Comparison of ENCODE assay signal across 17 cellular contexts in genomic region chr1:77459881-77460280, GRCh38.
A peak's percentile ranks its signal among the peaks of the same experiment; 100 is the strongest.
DNase-seq lines count a peak whose midpoint lies in the region; ATAC-seq and TF ChIP-seq lines count a peak whose summit lies in the region.
"Had no signal": no experiment of that assay in that cellular context is flagged by ENCODE, and none has a peak within 500 bp of the region (broad histone marks: within the 10 kb centered on the region; RNA-seq: fewer than 3 reads in every experiment).

No MANE protein-coding gene starts in this region.

- no peak overlapping the region for H2AK9ac ChIP-seq in IMR-90 (replicated peaks; ENCODE audit: low read depth, low read length, poor library complexity)

- H2BK5ac ChIP-seq in IMR-90 (ENCODE audit: low read depth, low read length, poor library complexity, severe bottlenecking) = peak overlapping the region; percentile 84

- H2BK15ac ChIP-seq in IMR-90 (ENCODE audit: low read depth, low read length) = no peak overlapping the region

- H3K14ac ChIP-seq in IMR-90 (replicated peaks; ENCODE audit: low read depth, low read length) = peak overlapping the region; percentile 27; the same call in 1 of the 2 replicates

- H3K4me1 ChIP-seq in A673 (ENCODE audit: insufficient read depth, low read length, poor library complexity, severe bottlenecking) (no peaks in the 10 kb centered on the region), IMR-90 (ENCODE audit: control insufficient read depth, insufficient read depth, low read length) (peaks cover 6% of the 10 kb centered on the region; the same call in 1 of the 2 replicates)

- TF ChIP-seq RAD21 in IMR-90 (IDR thresholded peaks at IDR 0.05; ENCODE audit: low read length) = no peak

- TF ChIP-seq POLR2A in IMR-90 (IDR thresholded peaks at IDR 0.05; ENCODE audit: low read depth, low read length) = no peak

- in situ Hi-C loops in IMR-90 (cut with MboI; ENCODE audit: low sequenced_read_pairs) = no loop called here
- in situ Hi-C loops in KBM-7 (cut with MboI; ENCODE audit: low pct_unique_long_range_greater_than_20kb, low sequenced_read_pairs) = no loop called here

- H3K9ac ChIP-seq in IMR-90 (ENCODE audit: low read depth, low read length) = no peak overlapping the region

- BruUV-seq in A673 (replicated peaks; lab: Mats Ljungman, UMichigan) (no TSS peak), IMR-90 (replicated peaks; lab: Mats Ljungman, UMichigan) (no TSS peak)

- no peaks in the 10 kb centered on the region for H4K20me1 ChIP-seq in IMR-90 (ENCODE audit: insufficient read depth, low read length)

- H3K4ac ChIP-seq in IMR-90 (ENCODE audit: low read depth, low read length) = peak overlapping the region; percentile 8; the same call in 1 of the 2 replicates

- intact Hi-C loops in A673 (cut with micrococcal nuclease; ENCODE audit: unreplicated experiment) = no loop called here
- intact Hi-C loops in IMR-90 (cut with micrococcal nuclease) = no loop called here

- peak; percentile 60 for ATAC-seq in IMR-90 (ENCODE audit: low read depth)
- ATAC-seq: HCT116 had no signal

- CTCF ChIA-PET in A673 (lab: Charles Lee) = no interaction called here
- CTCF ChIA-PET in IMR-90 (lab: Yijun Ruan, JAX) = no interaction called here

- H3K36me3 ChIP-seq in A673 (ENCODE audit: insufficient read depth, low read length, poor library complexity, severe bottlenecking) (no peaks in the 10 kb centered on the region), IMR-90 (ENCODE audit: control insufficient read depth, insufficient read depth, low read length) (no peaks in the 10 kb centered on the region)

- peak overlapping the region; percentile 47; the same call in 1 of the 2 replicates for H2BK120ac ChIP-seq in IMR-90 (ENCODE audit: low read depth, low read length)

- no peak overlapping the region for H4K91ac ChIP-seq in IMR-90 (ENCODE audit: insufficient read depth, low read depth, low read length)

- no peak overlapping the region for H3K23ac ChIP-seq in IMR-90 (ENCODE audit: low read depth, low read length)

- POLR2A ChIA-PET in A673 (lab: Charles Lee; ENCODE audit: low non-redundant PET) = no interaction called here
- POLR2A ChIA-PET in IMR-90 (lab: Charles Lee; ENCODE audit: unreplicated experiment) = no interaction called here

- TF ChIP-seq CTCF in A673 (conservative IDR thresholded peaks at IDR 0.05; ENCODE audit: low read depth, low read length) (no peak), IMR-90 (conservative IDR thresholded peaks at IDR 0.05; ENCODE audit: low read depth, low read length) (no peak), cardiac fibroblast (IDR thresholded peaks at IDR 0.05; ENCODE audit: low read depth, low read length) (no peak)

- H3K4me3 ChIP-seq in A673 (ENCODE audit: low read depth, low read length, poor library complexity, severe bottlenecking) (no peak overlapping the region), IMR-90 (ENCODE audit: insufficient read depth, low read depth, low read length) (no peak overlapping the region), cardiac fibroblast (replicated peaks in 1 of 2; ENCODE audit: low read depth in 2 of 2, low read length in 2 of 2) (no peak overlapping the region)

- H3K79me1 ChIP-seq in IMR-90 (ENCODE audit: low read depth in 1 of 2, low read length in 2 of 2) = peaks cover 0 to 17% of the 10 kb centered on the region in 2 experiments; a peak in 1 of 4 replicates

- H3K9me1 ChIP-seq in IMR-90 (ENCODE audit: insufficient read depth, low read length) = peaks cover 10% of the 10 kb centered on the region

- no peak overlapping the region for H2AFZ ChIP-seq in IMR-90 (replicated peaks; ENCODE audit: low read length, poor library complexity)

- no peak overlapping the region for H3K56ac ChIP-seq in IMR-90 (ENCODE audit: extremely low read depth, insufficient read depth, low read length)

- H2BK20ac ChIP-seq in IMR-90 (ENCODE audit: low read depth, low read length) = no peak overlapping the region

- dilution Hi-C loops in IMR-90 (cut with HindIII; ENCODE audit: low sequenced_read_pairs, unreplicated experiment) = no loop called here

- H4K8ac ChIP-seq in IMR-90 (ENCODE audit: low read depth in 2 of 2, low read length in 2 of 2) = no peak overlapping the region; a peak in 2 of 4 replicates

- H2AK5ac ChIP-seq in IMR-90 (ENCODE audit: low read depth, low read length) = no peak overlapping the region

- H3K4me2 ChIP-seq in IMR-90 (ENCODE audit: low read depth, low read length) = peak overlapping the region; percentile 52; the same call in 1 of the 2 replicates

- H4K5ac ChIP-seq in IMR-90 (ENCODE audit: low read depth, low read length) = no peak overlapping the region

- H3K27me3 ChIP-seq in A673 (replicated peaks; ENCODE audit: insufficient read depth, low read depth, low read length, poor library complexity) (no peaks in the 10 kb centered on the region), IMR-90 (ENCODE audit: control insufficient read depth, insufficient read depth, low read length) (no peaks in the 10 kb centered on the region)

- DNase-seq in A673 (ENCODE audit: low spot score) (peak; percentile 52), IMR-90 (peak; percentile 46), cardiac fibroblast (ENCODE audit: low read depth in 2 of 2) (peak; percentile 25 to 50), foreskin melanocyte (peak; percentile 39), NK-92 (lab: John Stamatoyannopoulos, UW; ENCODE audit: unreplicated experiment) (no peak), KBM-7 (no peak), SK-N-DZ (ENCODE audit: low spot score) (no peak)
- DNase-seq in stimulated activated CD4-positive, alpha-beta T cell treated with anti-CD3 and anti-CD28 coated beads, Interleukin-1b, Interleukin-23, amount 100 ng/mL, for 48 hours = no peak
- DNase-seq: 8988T, COR-L47, DMS153, KG1, NCI-H187 treated with DMSO at 0.1 percent for 48 hours, NCI-H2171, SHP77 had no signal

- H3K27ac ChIP-seq in A673 (ENCODE audit: low read depth, low read length, poor library complexity, severe bottlenecking) = peak overlapping the region; percentile 4
- no peak overlapping the region for H3K27ac ChIP-seq in IMR-90 (ENCODE audit: insufficient read depth, low read length)
- H3K27ac ChIP-seq: C4-2B had no signal

- no peak overlapping the region for H3K18ac ChIP-seq in IMR-90 (ENCODE audit: low read depth, low read length)

- H3K9me3 ChIP-seq in A673 (ENCODE audit: low read depth, low read length, poor library complexity, severe bottlenecking) = no peaks in the 10 kb centered on the region
- 0 out of 2 replicates have a peak, but pooled peaks cover 2% of the 10 kb centered on the region for H3K9me3 ChIP-seq in IMR-90 (ENCODE audit: control insufficient read depth, insufficient read depth, low read length)

TF ChIP-seq in IMR-90, 13 proteins besides CTCF, POLR2A, EP300 and RAD21:
- TF ChIP-seq NFE2L2 (IDR thresholded peaks at IDR 0.05; ENCODE audit: low read depth, low read length) = no peak
- no peak for TF ChIP-seq MAZ (IDR thresholded peaks at IDR 0.05; ENCODE audit: borderline replicate concordance, low read depth, low read length)
- peak; percentile 75 for TF ChIP-seq CEBPB (IDR thresholded peaks at IDR 0.05; ENCODE audit: low read depth, low read length)
- TF ChIP-seq MAFK (IDR thresholded peaks at IDR 0.05; ENCODE audit: low read depth, low read length) = no peak
- no peak for TF ChIP-seq MXI1 (IDR thresholded peaks at IDR 0.05; ENCODE audit: borderline replicate concordance, low read depth, low read length)

Comparison
In these comparisons a context has a peak if more than half of its experiments do, and no peak if none do; other contexts are left out.
1. DNase-seq: peak in A673 (single experiment), IMR-90 (single experiment), cardiac fibroblast (2 of 2) and foreskin melanocyte (single experiment); none in NK-92 (single experiment), stimulated activated CD4-positive, alpha-beta T cell treated with anti-CD3 and anti-CD28 coated beads, Interleukin-1b, Interleukin-23, amount 100 ng/mL, for 48 hours (single experiment), KBM-7 (single experiment) and SK-N-DZ (single experiment).